25 cellular contexts compared by ENCODE assay signal in the genomic region with DNA sequence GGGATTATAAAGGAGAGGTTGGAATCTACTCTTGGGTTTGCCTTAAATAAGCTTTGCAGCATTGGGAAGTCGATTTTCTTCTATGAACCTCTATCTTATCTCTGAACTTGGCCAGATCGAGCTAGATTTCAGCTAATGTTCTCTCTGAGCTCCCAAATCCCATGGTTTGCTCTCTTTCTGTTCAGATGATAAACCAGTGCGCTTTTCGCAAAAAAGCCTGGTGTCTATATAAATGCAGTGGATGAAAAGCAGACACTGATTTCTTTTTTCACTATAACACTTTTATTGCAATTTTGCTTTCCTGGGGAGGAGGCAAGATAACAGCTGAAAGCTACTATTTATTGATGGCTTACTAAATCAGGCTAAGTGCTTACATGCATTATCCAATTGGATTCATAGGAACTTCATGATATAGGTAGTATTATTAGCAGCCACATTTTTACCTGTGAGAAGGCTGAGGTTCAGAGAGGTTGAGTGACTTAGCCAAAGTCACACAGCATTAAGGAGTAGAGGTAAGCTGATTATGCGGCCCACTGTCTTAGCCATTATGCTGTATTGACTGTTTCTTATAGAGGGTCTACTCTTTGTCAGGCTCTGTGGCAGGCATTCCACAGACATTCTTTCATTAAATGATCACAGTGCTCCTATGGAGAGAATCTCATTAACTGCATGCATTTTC. TPM values are rescaled to one million over a fixed set of nuclear protein-coding genes. Genes with fewer than 3 reads are reported as not detected.
DNase-seq lines count a peak whose midpoint lies in the region; ATAC-seq, FAIRE-seq and TF ChIP-seq lines count a peak whose summit lies in the region.
"Had no signal": no experiment of that assay in that cellular context is flagged by ENCODE, and none has a peak within 500 bp of the region (broad histone marks: within the 10 kb centered on the region; RNA-seq: fewer than 3 reads in every experiment).

No MANE protein-coding gene starts in this region.

- ATAC-seq in HepG2 (no peak), right lobe of liver (no peak), WTC11 (no peak), GM21423 (IDR thresholded peaks at IDR 0.05; ENCODE audit: unreplicated experiment) (no peak), HG02970 (IDR thresholded peaks at IDR 0.05; ENCODE audit: low FRiP score, unreplicated experiment) (no peak)
- ATAC-seq: GM12878, GM23338 had no signal

- H3K4me3 ChIP-seq in HepG2 (replicated peaks in 1 of 3; ENCODE audit: insufficient read depth in 1 of 3, low read depth in 2 of 3, low read length in 3 of 3) (no peak overlapping the region), right lobe of liver (no peak overlapping the region), mesendoderm (ENCODE audit: low read length) (no peak overlapping the region), stomach (no peak overlapping the region)
- H3K4me3 ChIP-seq: BLaER1 treated with 17β-estradiol and CSF1 and Interleukin-3, amounts not matched to agents 10 nM and 100 nM; GM12878; GM23338; HAP-1 had no signal

- no peak overlapping the region for H2BK120ac ChIP-seq in mesendoderm (ENCODE audit: low read depth, low read length)

- no peaks in the 10 kb centered on the region; a peak in 1 of 5 replicates for H3K27me3 ChIP-seq in HepG2 (ENCODE audit: control insufficient read depth in 1 of 2, insufficient read depth in 2 of 2, low read length in 2 of 2)
- no peaks in the 10 kb centered on the region for H3K27me3 ChIP-seq in right lobe of liver
- no peaks in the 10 kb centered on the region for H3K27me3 ChIP-seq in mesendoderm (ENCODE audit: insufficient read depth, low read length, poor library complexity)
- H3K27me3 ChIP-seq in stomach, result no peaks in the 10 kb centered on the region
- H3K27me3 ChIP-seq: BE2C; BLaER1 treated with 17β-estradiol and CSF1 and Interleukin-3, amounts not matched to agents 10 nM and 100 nM had no signal

- no peak for TF ChIP-seq RAD21 in HepG2 (CRISPR knock-in tag; IDR thresholded peaks at IDR 0.05)

- H3K4me2 ChIP-seq in HepG2 (ENCODE audit: low read depth, low read length), result no peak overlapping the region
- no peak overlapping the region for H3K4me2 ChIP-seq in mesendoderm (ENCODE audit: low read length)
- H3K4me2 ChIP-seq: BLaER1 treated with 17β-estradiol and CSF1 and Interleukin-3, amounts not matched to agents 10 nM and 100 nM; GM23338 had no signal

- H3K36me3 ChIP-seq in HepG2 (replicated peaks in 1 of 2; ENCODE audit: control insufficient read depth in 1 of 2, insufficient read depth in 2 of 2, low read length in 2 of 2) (no peaks in the 10 kb centered on the region; a peak in 1 of 5 replicates), right lobe of liver (no peaks in the 10 kb centered on the region), mesendoderm (ENCODE audit: control insufficient read depth, insufficient read depth, low read length) (no peaks in the 10 kb centered on the region), stomach (no peaks in the 10 kb centered on the region)
- H3K36me3 ChIP-seq: BE2C, HAP-1 had no signal

- H3K9me3 ChIP-seq in HepG2 (ENCODE audit: low read length) (no peaks in the 10 kb centered on the region), right lobe of liver (no peaks in the 10 kb centered on the region), stomach (no peaks in the 10 kb centered on the region)
- H3K9me3 ChIP-seq: BE2C; BLaER1 treated with 17β-estradiol and CSF1 and Interleukin-3, amounts not matched to agents 10 nM and 100 nM; HAP-1 had no signal

- in situ Hi-C loops in HepG2 (cut with HindIII; ENCODE audit: extremely low pct_ligation_motif_present, low pct_unique_long_range_greater_than_20kb), result no loop called here

- H2BK5ac ChIP-seq in mesendoderm (ENCODE audit: low read length), result no peak overlapping the region

- H3K18ac ChIP-seq in mesendoderm (ENCODE audit: low read length), result no peak overlapping the region

- no peak for TF ChIP-seq CTCF in HepG2 (CRISPR knock-in tag; IDR thresholded peaks at IDR 0.05)
- TF ChIP-seq CTCF in right lobe of liver (IDR thresholded peaks at IDR 0.05), result no peak
- TF ChIP-seq CTCF in WTC11 (IDR thresholded peaks at IDR 0.05), result no peak
- no peak for TF ChIP-seq CTCF in stomach (IDR thresholded peaks at IDR 0.05)

- no peak overlapping the region for H2AK5ac ChIP-seq in mesendoderm (ENCODE audit: low read length)

- H4K20me1 ChIP-seq in HepG2 (ENCODE audit: insufficient read depth, low read length), result no peaks in the 10 kb centered on the region
- H4K20me1 ChIP-seq: BLaER1 treated with 17β-estradiol and CSF1 and Interleukin-3, amounts not matched to agents 10 nM and 100 nM had no signal

- H3K4me1 ChIP-seq in HepG2 (ENCODE audit: insufficient read depth, low read length) (peaks cover 56% of the 10 kb centered on the region), right lobe of liver (peaks cover 0 to 10% (median 0%) of the 10 kb centered on the region in 4 donors), mesendoderm (ENCODE audit: control insufficient read depth, low read depth, low read length) (no peaks in the 10 kb centered on the region), stomach (no peaks in the 10 kb centered on the region)

- H3K4ac ChIP-seq in mesendoderm (ENCODE audit: low read depth, low read length), result no peak overlapping the region

- H3K27ac ChIP-seq in HepG2 (ENCODE audit: extremely low read length, insufficient read depth, low read length), result no peak overlapping the region
- H3K27ac ChIP-seq in right lobe of liver, result no peak overlapping the region
- no peak overlapping the region for H3K27ac ChIP-seq in mesendoderm (ENCODE audit: low read depth, low read length)
- no peak overlapping the region for H3K27ac ChIP-seq in stomach
- H3K27ac ChIP-seq: 22Rv1; BLaER1 treated with 17β-estradiol and CSF1 and Interleukin-3, amounts not matched to agents 10 nM and 100 nM had no signal

- peaks cover 4% of the 10 kb centered on the region; the same call in 1 of the 2 replicates for H3K4me1 Mint-ChIP-seq in WTC11
- H3K4me1 Mint-ChIP-seq: CD14-positive monocyte; CD8-positive, alpha-beta memory T cell; GM23338 had no signal

- no peak overlapping the region for H2BK15ac ChIP-seq in mesendoderm (replicated peaks; ENCODE audit: low read depth)

- H2AFZ ChIP-seq in HepG2 (ENCODE audit: low read length), result no peak overlapping the region
- H2AFZ ChIP-seq: GM23338 had no signal

- no peak overlapping the region for H4K8ac ChIP-seq in mesendoderm (ENCODE audit: low read depth, low read length)

- no peaks in the 10 kb centered on the region for H3K27me3 Mint-ChIP-seq in WTC11 (ENCODE audit: low read depth)
- H3K27me3 Mint-ChIP-seq: CD4-positive, alpha-beta T cell; CD8-positive, alpha-beta memory T cell had no signal

- H3K56ac ChIP-seq in mesendoderm (ENCODE audit: low read length), result no peak overlapping the region

- H3K9ac ChIP-seq in HepG2 (ENCODE audit: insufficient read depth, low read depth, low read length) (no peak overlapping the region), mesendoderm (ENCODE audit: low read length) (no peak overlapping the region)
- H3K9ac ChIP-seq: BLaER1 treated with 17β-estradiol and CSF1 and Interleukin-3, amounts not matched to agents 10 nM and 100 nM had no signal

- H3K36me3 Mint-ChIP-seq in WTC11, result peaks cover 9% of the 10 kb centered on the region
- H3K36me3 Mint-ChIP-seq: CD14-positive monocyte had no signal

- TF ChIP-seq EP300 in HepG2 (IDR thresholded peaks at IDR 0.05; ENCODE audit: low read depth in 2 of 2, low read length in 2 of 2) (no peak), HepG2 (CRISPR knock-in tag; IDR thresholded peaks at IDR 0.05; ENCODE audit: borderline replicate concordance) (no peak), stomach (IDR thresholded peaks at IDR 0.05) (no peak)

- H3K79me1 ChIP-seq in mesendoderm (ENCODE audit: low read length), result no peaks in the 10 kb centered on the region

- no peak overlapping the region for H4K5ac ChIP-seq in mesendoderm (ENCODE audit: low read length)

- POLR2A ChIA-PET in HepG2 (lab: Yijun Ruan, JAX), result no interaction called here
- POLR2A ChIA-PET in WTC11 (lab: Charles Lee), result no interaction called here

- no peak overlapping the region for H3K27ac Mint-ChIP-seq in WTC11
- H3K27ac Mint-ChIP-seq: CD14-positive monocyte; CD4-positive, alpha-beta T cell; CD8-positive, alpha-beta memory T cell; GM23338 had no signal

- CTCF ChIA-PET in HepG2 (lab: Yijun Ruan, JAX; ENCODE audit: low intra/inter-chr PET ratio, low total read pairs) (no interaction called here), WTC11 (lab: Charles Lee) (no interaction called here)

- no peak for TF ChIP-seq POLR2A in HepG2 (IDR thresholded peaks at IDR 0.05; ENCODE audit: insufficient read depth in 1 of 2, low read depth in 2 of 2, low read length in 2 of 2)
- TF ChIP-seq POLR2A in right lobe of liver (IDR thresholded peaks at IDR 0.05), result no peak
- TF ChIP-seq POLR2A in stomach (IDR thresholded peaks at IDR 0.05), result no peak

- H3K9me3 Mint-ChIP-seq in WTC11, result peaks cover 6% of the 10 kb centered on the region
- H3K9me3 Mint-ChIP-seq: CD8-positive, alpha-beta memory T cell; GM23338 had no signal

- 82% methylated on average over 5 of the region's 5 CpGs for WGBS in HepG2 (ENCODE audit: low lambda C conversion rate)
- WGBS in right lobe of liver (ENCODE audit: insufficient coverage, low coverage, low lambda C conversion rate, missing lambda C conversion rate), result 79% methylated on average over 5 of the region's 5 CpGs
- no CpG with 5 or more reads among the region's 5 CpGs for WGBS in mesendoderm (ENCODE audit: extremely low coverage, insufficient coverage, low lambda C conversion rate)
- 70 to 78% (median 74%) methylated on average over 5 of the region's 5 CpGs for WGBS in stomach, 5 donors

- FAIRE-seq in HepG2 (lab: Jason Lieb, UNC), result no peak
- FAIRE-seq: D721Med, GM12878, GM19239, H54 had no signal

- no peak for DNase-seq in HepG2 (ENCODE audit: low spot score)
- no peak for DNase-seq in right lobe of liver
- no peak for DNase-seq in WTC11 (ENCODE audit: low spot score)
- peak; percentile 13 for DNase-seq in mesendoderm
- DNase-seq in stomach, result no peak
- DNase-seq: ACHN; AML-193; BE2C; CD4-positive, alpha-beta T cell; CD8-positive, alpha-beta memory T cell; DMS 273 treated with DMSO at 0.1 percent for 48 hours; DMS79; EL; GDM1 had no signal

- intact Hi-C loops in HepG2 (cut with micrococcal nuclease; ENCODE audit: unreplicated experiment), result no loop called here
- intact Hi-C loops in right lobe of liver (cut with DNase I), result no loop called here
- intact Hi-C loops in stomach (cut with DNase I; ENCODE audit: low total_unique reads), result no loop called here

- H3K23ac ChIP-seq in mesendoderm (ENCODE audit: low read length), result no peak overlapping the region

- no peaks in the 10 kb centered on the region for H3K79me2 ChIP-seq in HepG2 (ENCODE audit: insufficient read depth, low read length)
- no peaks in the 10 kb centered on the region for H3K79me2 ChIP-seq in mesendoderm (ENCODE audit: control insufficient read depth, insufficient read depth, low read length)

- no TSS peak for BruUV-seq in HepG2 (replicated peaks; lab: Mats Ljungman, UMichigan)

- no peak overlapping the region for H3K4me3 Mint-ChIP-seq in WTC11
- H3K4me3 Mint-ChIP-seq: CD14-positive monocyte; CD4-positive, alpha-beta T cell; CD8-positive, alpha-beta memory T cell; GM23338 had no signal

RNA-seq across cellular contexts. Expression of gene RFC3, which starts 58.9 kb away (rescaled TPM):
- total RNA-seq in HepG2 (2016; rRNA removed; fragmentation: Illumina TruSeq; extraction: Trizol) (55.7 and 80.1 TPM in 2 replicates), right lobe of liver (1 to 10 TPM; 1.6 to 10.0 (median 2.4) TPM), WTC11 (2021) (37.0 to 40.6 TPM (median 37.8 TPM) in 3 replicates), stomach (10 to 100 TPM in 2 of 5 donors, 1 to 10 TPM in 2, under 1 TPM in 1; 0.58 to 27.7 (median 9.9) TPM)
- total RNA-seq in HepG2 (2016; cell fraction: cytosol; rRNA removed; fragmentation: Illumina TruSeq; extraction: Trizol; ENCODE audit: low read depth), result 9.2 and 9.8 TPM in 2 replicates
- total RNA-seq in HepG2 (2016; cell fraction: insoluble cytoplasmic fraction; rRNA removed; fragmentation: Illumina TruSeq; extraction: Trizol), result 55.6 and 78.6 TPM in 2 replicates
- total RNA-seq in HepG2 (2016; cell fraction: membrane; rRNA removed; fragmentation: Illumina TruSeq; extraction: Trizol), result 17.3 and 19.4 TPM in 2 replicates
- 88.7 and 100 TPM in 2 replicates for total RNA-seq in HepG2 (2016; cell fraction: nucleus; rRNA removed; fragmentation: Illumina TruSeq; extraction: Trizol)
- polyA plus RNA-seq in HepG2 (2011; rRNA removed) (10.3 and 16.0 TPM in 2 replicates), stomach (1 to 10 TPM; 4.2 to 7.5 (median 5.5) TPM)
- polyA plus RNA-seq in HepG2 (2011; cell fraction: cytosol; rRNA removed), result 7.9 and 8.1 TPM in 2 replicates
- 13.3 and 17.4 TPM in 2 replicates for polyA plus RNA-seq in HepG2 (2011; cell fraction: nucleus; rRNA removed)
- polyA plus RNA-seq in HepG2 (2012), result 9.4 and 21.3 TPM in 2 replicates
- 3.6 and 3.7 TPM in 2 replicates for polyA plus RNA-seq in HepG2 (2016; cell fraction: cytosol; fragmentation: Illumina TruSeq; extraction: Trizol; ENCODE audit: low read depth)
- 80.2 and 84.4 TPM in 2 replicates for polyA plus RNA-seq in HepG2 (2016; cell fraction: insoluble cytoplasmic fraction; fragmentation: Illumina TruSeq; extraction: Trizol; ENCODE audit: low read depth)
- 10.4 and 10.6 TPM in 2 replicates for polyA plus RNA-seq in HepG2 (2016; cell fraction: membrane; fragmentation: Illumina TruSeq; extraction: Trizol; ENCODE audit: low read depth)
- polyA plus RNA-seq in HepG2 (2016; cell fraction: nucleus; fragmentation: Illumina TruSeq; extraction: Trizol; ENCODE audit: insufficient read depth, low read depth), result 46.4 and 49.2 TPM in 2 replicates
- polyA minus RNA-seq in HepG2 (2011; rRNA and poly(A)+ RNA removed; ENCODE audit: low replicate concordance), result 12.9 and 24.6 TPM in 2 replicates
- polyA minus RNA-seq in HepG2 (2011; cell fraction: cytosol; rRNA and poly(A)+ RNA removed), result 10.2 and 17.7 TPM in 2 replicates
- polyA minus RNA-seq in HepG2 (2011; cell fraction: nucleus; rRNA and poly(A)+ RNA removed), result 89.3 and 136 TPM in 2 replicates
- 55.8 TPM for polyA plus RNA-seq in mesendoderm (2013, experiment 1 of 2)
- polyA plus RNA-seq in mesendoderm (2013, experiment 2 of 2), result 55.6 TPM
